In the genomic region with DNA sequence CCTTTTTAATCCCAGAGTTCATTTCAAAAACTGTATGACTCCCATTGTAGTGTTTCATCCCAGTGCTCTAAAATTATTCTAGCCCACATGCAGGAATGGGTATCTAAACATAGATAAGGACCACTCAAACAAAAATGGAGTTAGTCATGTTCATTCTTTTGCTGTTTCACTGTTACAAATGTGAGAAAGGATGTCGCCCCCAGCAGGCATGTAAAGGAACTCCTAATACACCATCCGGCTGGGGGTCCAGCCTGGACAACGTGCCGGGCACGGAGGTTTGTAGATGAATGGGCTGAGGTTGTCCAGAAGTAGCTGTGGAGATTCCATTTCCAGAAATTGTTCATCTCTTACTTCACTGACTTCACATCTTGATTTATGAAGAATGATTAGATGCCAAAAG, we compare ENCODE assay signal across 2 cellular contexts.
TF ChIP-seq lines count a peak whose summit lies in the region.

No MANE protein-coding gene starts in this region.

TF ChIP-seq in IMR-90, 13 proteins besides CTCF, POLR2A, EP300 and RAD21:
- TF ChIP-seq NFE2L2 (IDR thresholded peaks at IDR 0.05; ENCODE audit: low read depth, low read length) (no peak), CHD1 (IDR thresholded peaks at IDR 0.05; ENCODE audit: low read depth, low read length) (no peak), FOS (IDR thresholded peaks at IDR 0.05; ENCODE audit: low read depth, low read length) (no peak), BHLHE40 (IDR thresholded peaks at IDR 0.05; ENCODE audit: low read depth, low read length) (no peak), SMC3 (IDR thresholded peaks at IDR 0.05; ENCODE audit: low read depth, low read length) (no peak), MXI1 (IDR thresholded peaks at IDR 0.05; ENCODE audit: borderline replicate concordance, low read depth, low read length) (no peak), RCOR1 (IDR thresholded peaks at IDR 0.05; ENCODE audit: insufficient replicate concordance, low read length) (no peak), MAFK (IDR thresholded peaks at IDR 0.05; ENCODE audit: low read depth, low read length) (no peak), CEBPB (IDR thresholded peaks at IDR 0.05; ENCODE audit: low read depth, low read length) (no peak), MAZ (IDR thresholded peaks at IDR 0.05; ENCODE audit: borderline replicate concordance, low read depth, low read length) (no peak)
- TF ChIP-seq, protein P1, sequence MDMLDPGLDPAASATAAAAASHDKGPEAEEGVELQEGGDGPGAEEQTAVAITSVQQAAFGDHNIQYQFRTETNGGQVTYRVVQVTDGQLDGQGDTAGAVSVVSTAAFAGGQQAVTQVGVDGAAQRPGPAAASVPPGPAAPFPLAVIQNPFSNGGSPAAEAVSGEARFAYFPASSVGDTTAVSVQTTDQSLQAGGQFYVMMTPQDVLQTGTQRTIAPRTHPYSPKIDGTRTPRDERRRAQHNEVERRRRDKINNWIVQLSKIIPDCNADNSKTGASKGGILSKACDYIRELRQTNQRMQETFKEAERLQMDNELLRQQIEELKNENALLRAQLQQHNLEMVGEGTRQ (IDR thresholded peaks at IDR 0.05; ENCODE audit: low read depth, low read length) = no peak
- TF ChIP-seq, protein P2, sequence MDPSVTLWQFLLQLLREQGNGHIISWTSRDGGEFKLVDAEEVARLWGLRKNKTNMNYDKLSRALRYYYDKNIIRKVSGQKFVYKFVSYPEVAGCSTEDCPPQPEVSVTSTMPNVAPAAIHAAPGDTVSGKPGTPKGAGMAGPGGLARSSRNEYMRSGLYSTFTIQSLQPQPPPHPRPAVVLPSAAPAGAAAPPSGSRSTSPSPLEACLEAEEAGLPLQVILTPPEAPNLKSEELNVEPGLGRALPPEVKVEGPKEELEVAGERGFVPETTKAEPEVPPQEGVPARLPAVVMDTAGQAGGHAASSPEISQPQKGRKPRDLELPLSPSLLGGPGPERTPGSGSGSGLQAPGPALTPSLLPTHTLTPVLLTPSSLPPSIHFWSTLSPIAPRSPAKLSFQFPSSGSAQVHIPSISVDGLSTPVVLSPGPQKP (IDR thresholded peaks at IDR 0.05; ENCODE audit: borderline replicate concordance, low read depth, low read length) = no peak
TF ChIP-seq in IMR-90: peak in this region for 0.

TF ChIP-seq in neural cell, 6 proteins besides CTCF, POLR2A, EP300 and RAD21:
- TF ChIP-seq, protein P3, sequence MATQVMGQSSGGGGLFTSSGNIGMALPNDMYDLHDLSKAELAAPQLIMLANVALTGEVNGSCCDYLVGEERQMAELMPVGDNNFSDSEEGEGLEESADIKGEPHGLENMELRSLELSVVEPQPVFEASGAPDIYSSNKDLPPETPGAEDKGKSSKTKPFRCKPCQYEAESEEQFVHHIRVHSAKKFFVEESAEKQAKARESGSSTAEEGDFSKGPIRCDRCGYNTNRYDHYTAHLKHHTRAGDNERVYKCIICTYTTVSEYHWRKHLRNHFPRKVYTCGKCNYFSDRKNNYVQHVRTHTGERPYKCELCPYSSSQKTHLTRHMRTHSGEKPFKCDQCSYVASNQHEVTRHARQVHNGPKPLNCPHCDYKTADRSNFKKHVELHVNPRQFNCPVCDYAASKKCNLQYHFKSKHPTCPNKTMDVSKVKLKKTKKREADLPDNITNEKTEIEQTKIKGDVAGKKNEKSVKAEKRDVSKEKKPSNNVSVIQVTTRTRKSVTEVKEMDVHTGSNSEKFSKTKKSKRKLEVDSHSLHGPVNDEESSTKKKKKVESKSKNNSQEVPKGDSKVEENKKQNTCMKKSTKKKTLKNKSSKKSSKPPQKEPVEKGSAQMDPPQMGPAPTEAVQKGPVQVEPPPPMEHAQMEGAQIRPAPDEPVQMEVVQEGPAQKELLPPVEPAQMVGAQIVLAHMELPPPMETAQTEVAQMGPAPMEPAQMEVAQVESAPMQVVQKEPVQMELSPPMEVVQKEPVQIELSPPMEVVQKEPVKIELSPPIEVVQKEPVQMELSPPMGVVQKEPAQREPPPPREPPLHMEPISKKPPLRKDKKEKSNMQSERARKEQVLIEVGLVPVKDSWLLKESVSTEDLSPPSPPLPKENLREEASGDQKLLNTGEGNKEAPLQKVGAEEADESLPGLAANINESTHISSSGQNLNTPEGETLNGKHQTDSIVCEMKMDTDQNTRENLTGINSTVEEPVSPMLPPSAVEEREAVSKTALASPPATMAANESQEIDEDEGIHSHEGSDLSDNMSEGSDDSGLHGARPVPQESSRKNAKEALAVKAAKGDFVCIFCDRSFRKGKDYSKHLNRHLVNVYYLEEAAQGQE (IDR thresholded peaks at IDR 0.05; ENCODE audit: borderline replicate concordance) = no peak
- TF ChIP-seq POLR2AphosphoS5 (IDR thresholded peaks at IDR 0.05) (no peak), MXI1 (conservative IDR thresholded peaks at IDR 0.05; ENCODE audit: poor library complexity, severe bottlenecking) (no peak), SMC3 (conservative IDR thresholded peaks at IDR 0.05; ENCODE audit: poor library complexity) (no peak)
